26 cellular contexts compared by ENCODE assay signal in genomic region chr16:31862761-31863160, GRCh38.
"Had no signal": no experiment of that assay in that cellular context is flagged by ENCODE, and none has a peak within 500 bp of the region (broad histone marks: within the 10 kb centered on the region; RNA-seq: fewer than 3 reads in every experiment).

No MANE protein-coding gene starts in this region.

- H3K9me3 Mint-ChIP-seq: activated CD8-positive, alpha-beta T cell treated with anti-CD3 and anti-CD28 coated beads for 36 hours; activated T-cell treated with anti-CD3 and anti-CD28 coated beads, Interleukin-2, amount 50 U/mL, for 4 hours; activated T-helper 2 cell treated with anti-CD3 and anti-CD28 coated beads, Interferon-gamma antibody, Interleukin-2, Interleukin-4, amounts not matched to agents 10 μg/mL and 5 μg/mL and 100 μg/mL, durations not matched to agents 14 hours and 24 hours and 36 hours; effector memory CD8-positive, alpha-beta T cell had no signal

- H3K4me1 ChIP-seq: esophagus muscularis mucosa, foreskin keratinocyte, gastrocnemius medialis, heart left ventricle had no signal

- H3K9me3 ChIP-seq: esophagus muscularis mucosa, gastrocnemius medialis, heart left ventricle had no signal

- H3K27me3 ChIP-seq: esophagus muscularis mucosa, foreskin keratinocyte, gastrocnemius medialis had no signal

- H3K4me3 ChIP-seq: esophagus muscularis mucosa, gastrocnemius medialis, heart left ventricle had no signal

- DNase-seq: activated CD4-positive, alpha-beta T cell treated with anti-CD3 and anti-CD28 coated beads for 36 hours; activated CD4-positive, alpha-beta T cell treated with anti-CD3 and anti-CD28 coated beads, Interleukin-2, amount 10 ng/mL, durations not matched to agents 7 days and 5 days; activated CD4-positive, alpha-beta T cell treated with anti-CD3 and anti-CD28 coated beads, Interleukin-2, amount 50 U/mL, for 48 hours; activated CD4-positive, CD25-positive, alpha-beta regulatory T cell; activated CD4-positive, CD25-positive, alpha-beta regulatory T cell treated with anti-CD3 and anti-CD28 coated beads, Interleukin-2, amount 50 U/mL, for 72 hours; activated CD8-positive, alpha-beta memory T cell treated with anti-CD3 and anti-CD28 coated beads for 24 hours; activated CD8-positive, alpha-beta T cell treated with anti-CD3 and anti-CD28 coated beads for 36 hours; activated effector memory CD4-positive, alpha-beta T cell treated with anti-CD3 and anti-CD28 coated beads, Interleukin-2, amount 50 U/mL, for 16 hours; activated naive CD4-positive, alpha-beta T cell treated with anti-CD3 and anti-CD28 coated beads, Interleukin-2, amount 50 U/mL, for 16 hours; activated T-cell treated with anti-CD3 and anti-CD28 coated beads, Interleukin-2, amount 50 U/mL, for 4 hours; amniotic stem cell; anterior cingulate cortex; central memory CD4-positive, alpha-beta T cell; cortex of kidney; dermis blood vessel endothelial cell; effector CD4-positive, alpha-beta T cell; effector memory CD8-positive, alpha-beta T cell; erythroblast; foreskin keratinocyte; gastrocnemius medialis; glutamatergic neuron; heart left ventricle; T-helper 2 cell had no signal

- H3K27ac ChIP-seq: esophagus muscularis mucosa, foreskin keratinocyte, gastrocnemius medialis, heart left ventricle had no signal

- H3K27me3 Mint-ChIP-seq: activated CD4-positive, alpha-beta T cell treated with anti-CD3 and anti-CD28 coated beads for 36 hours; activated CD8-positive, alpha-beta T cell treated with anti-CD3 and anti-CD28 coated beads for 36 hours; activated naive CD8-positive, alpha-beta T cell; effector memory CD8-positive, alpha-beta T cell had no signal

- ATAC-seq: activated CD4-positive, alpha-beta T cell treated with anti-CD3 and anti-CD28 coated beads for 36 hours; activated CD8-positive, alpha-beta T cell treated with anti-CD3 and anti-CD28 coated beads for 36 hours; activated T-cell treated with anti-CD3 and anti-CD28 coated beads, Interleukin-2, amount 50 U/mL, for 4 hours; effector memory CD8-positive, alpha-beta T cell; foreskin keratinocyte; gastrocnemius medialis; heart left ventricle had no signal

- H3K4me3 Mint-ChIP-seq: activated CD4-positive, alpha-beta T cell treated with anti-CD3 and anti-CD28 coated beads for 36 hours; activated CD4-positive, alpha-beta T cell treated with anti-CD3 and anti-CD28 coated beads, Interleukin-2, amount 10 ng/mL, durations not matched to agents 7 days and 5 days; activated CD8-positive, alpha-beta T cell treated with anti-CD3 and anti-CD28 coated beads for 36 hours; activated naive CD8-positive, alpha-beta T cell; activated T-cell treated with anti-CD3 and anti-CD28 coated beads, Interleukin-2, amount 50 U/mL, for 4 hours; effector memory CD8-positive, alpha-beta T cell had no signal

- H3K27ac Mint-ChIP-seq: activated CD4-positive, alpha-beta T cell treated with anti-CD3 and anti-CD28 coated beads for 36 hours; activated CD4-positive, alpha-beta T cell treated with anti-CD3 and anti-CD28 coated beads, Interleukin-2, amount 10 ng/mL, durations not matched to agents 7 days and 5 days; activated T-helper 2 cell treated with anti-CD3 and anti-CD28 coated beads, Interferon-gamma antibody, Interleukin-2, Interleukin-4, amounts not matched to agents 10 μg/mL and 5 μg/mL and 100 μg/mL, durations not matched to agents 14 hours and 24 hours and 36 hours had no signal

- H3K36me3 Mint-ChIP-seq: activated naive CD8-positive, alpha-beta T cell had no signal

- H3K36me3 ChIP-seq: esophagus muscularis mucosa, gastrocnemius medialis, heart left ventricle had no signal
